ENCODE assay signal across 8 cellular contexts in genomic region chr6:31660998-31661866, GRCh38. TPM values are rescaled to one million over a fixed set of nuclear protein-coding genes. Genes with fewer than 3 reads are reported as not detected.
DNase-seq lines count a peak whose midpoint lies in the region; TF ChIP-seq lines count a peak whose summit lies in the region.

No MANE protein-coding gene starts in this region.

- peaks cover 13% of the 10 kb centered on the region for H3K36me3 ChIP-seq in CD4-positive, alpha-beta memory T cell (ENCODE audit: insufficient read depth, low read length)
- H3K36me3 ChIP-seq in endocrine pancreas (ENCODE audit: control insufficient read depth, insufficient read depth, low read length) (peaks cover 2% of the 10 kb centered on the region), neutrophil (peaks cover 36% of the 10 kb centered on the region)

- H3K36me3 Mint-ChIP-seq in CD4-positive, alpha-beta memory T cell: peaks cover 17 to 60% of the 10 kb centered on the region in 2 donors

- H3K9me3 Mint-ChIP-seq in CD4-positive, alpha-beta memory T cell: peaks cover 0 to 2% (median 0%) of the 10 kb centered on the region in 8 donors

- H3K27ac ChIP-seq in CD4-positive, alpha-beta memory T cell (ENCODE audit: low read depth, low read length): peak overlapping the region; percentile 84
- peak overlapping the region; percentile 92 for H3K27ac ChIP-seq in neutrophil

- H3K4me3 ChIP-seq in CD4-positive, alpha-beta memory T cell (ENCODE audit: low read length in 2 of 2): peak overlapping the region; percentile 71 to 83
- H3K4me3 ChIP-seq in endocrine pancreas (ENCODE audit: control insufficient read depth, insufficient read depth, low read length) (peak overlapping the region; percentile 45), neutrophil (ENCODE audit: low read depth in 1 of 2, low read length in 1 of 2) (peak overlapping the region; percentile 77 to 92)

- DNase-seq in CD4-positive, alpha-beta memory T cell: no peak
- DNase-seq in NCI-H226 (peak; percentile 5), NCI-H1092 treated with DMSO at 0.1 percent for 48 hours (lab: John Stamatoyannopoulos, UW) (no peak), NCI-H69 (lab: John Stamatoyannopoulos, UW) (no peak), NCI-H774 (lab: John Stamatoyannopoulos, UW) (no peak)
- no peak for DNase-seq in activated CD4-positive, alpha-beta T cell treated with anti-CD3 and anti-CD28 coated beads, Interleukin-2, amount 50 U/mL, for 48 hours

- peak overlapping the region; percentile 84 to 93 (median 89) for H3K27ac Mint-ChIP-seq in CD4-positive, alpha-beta memory T cell

- H3K4me1 ChIP-seq in CD4-positive, alpha-beta memory T cell (ENCODE audit: insufficient read depth, low read length): peaks cover 62% of the 10 kb centered on the region
- H3K4me1 ChIP-seq in endocrine pancreas (ENCODE audit: control insufficient read depth, insufficient read depth, low read length): peaks cover 6% of the 10 kb centered on the region
- H3K4me1 ChIP-seq in neutrophil (ENCODE audit: control insufficient read depth in 1 of 2, insufficient read depth in 1 of 2, low read depth in 1 of 2, low read length in 1 of 2): peaks cover 65 to 83% of the 10 kb centered on the region in 2 experiments

- H3K27me3 Mint-ChIP-seq in CD4-positive, alpha-beta memory T cell: no peaks in the 10 kb centered on the region

- no peaks in the 10 kb centered on the region for H3K27me3 ChIP-seq in CD4-positive, alpha-beta memory T cell (ENCODE audit: insufficient read depth, low read length)
- H3K27me3 ChIP-seq in endocrine pancreas (ENCODE audit: control insufficient read depth, insufficient read depth, low read length) (no peaks in the 10 kb centered on the region), neutrophil (no peaks in the 10 kb centered on the region)

- TF ChIP-seq CTCF in neutrophil (IDR thresholded peaks at IDR 0.05): no peak

- POLR2A ChIA-PET in CD4-positive, alpha-beta memory T cell (lab: Charles Lee; ENCODE audit: partially characterized antibody): interaction anchor here (0.5 to 8.6 kb wide), 29 partner anchors 8 to 1311 kb away, joined by 3 to 269 read pairs (median 4); partner anchors contain the start of genes ABHD16A, APOM, BAG6 and CLIC1

- intact Hi-C loops in CD4-positive, alpha-beta memory T cell (cut with micrococcal nuclease): loop anchor here (1.0 to 10.0 kb wide), 2 partner anchors 9 to 1544 kb away; partner anchors contain the start of genes BAG6, HSD17B8, RING1 and RXRB

- CTCF ChIA-PET in CD4-positive, alpha-beta memory T cell (lab: Charles Lee; ENCODE audit: partially characterized antibody): interaction anchor here (0.8 kb wide), 1 partner anchor 63 kb away, joined by 3 read pairs; no protein-coding TSS in a partner anchor

- no peaks in the 10 kb centered on the region for H3K9me3 ChIP-seq in CD4-positive, alpha-beta memory T cell (ENCODE audit: control insufficient read depth in 1 of 2, low read length in 2 of 2)
- H3K9me3 ChIP-seq in endocrine pancreas (ENCODE audit: control insufficient read depth, low read length) (no peaks in the 10 kb centered on the region), neutrophil (no peaks in the 10 kb centered on the region)

- peak overlapping the region; percentile 62 for H3K9ac ChIP-seq in endocrine pancreas (ENCODE audit: control insufficient read depth, insufficient read depth, low read length)

- peak overlapping the region; percentile 86 to 93 (median 92) for H3K4me3 Mint-ChIP-seq in CD4-positive, alpha-beta memory T cell

- H3K4me1 Mint-ChIP-seq in CD4-positive, alpha-beta memory T cell: peaks cover 46 to 85% (median 65%) of the 10 kb centered on the region in 4 donors

RNA-seq across cellular contexts. Expression of gene C6orf47, which starts 0.7 kb away (rescaled TPM):
- total RNA-seq in CD4-positive, alpha-beta memory T cell: 10 to 100 TPM; 37.5 to 39.9 TPM
- 10 to 100 TPM; 15.8 to 29.7 TPM for polyA plus RNA-seq in CD4-positive, alpha-beta memory T cell

RNA-seq across cellular contexts. Expression of gene GPANK1, which starts 3.6 kb away (rescaled TPM):
- total RNA-seq in CD4-positive, alpha-beta memory T cell: 10 to 100 TPM; 25.1 to 25.5 TPM
- polyA plus RNA-seq in CD4-positive, alpha-beta memory T cell: 10 to 100 TPM; 16.7 to 19.5 TPM

RNA-seq across cellular contexts. Expression of gene CSNK2B, which starts 4.6 kb away (rescaled TPM):
- total RNA-seq in CD4-positive, alpha-beta memory T cell: 100 to 1,000 TPM; 141 to 148 TPM
- 100 to 1,000 TPM; 183 to 232 TPM for polyA plus RNA-seq in CD4-positive, alpha-beta memory T cell

RNA-seq across cellular contexts. Expression of gene APOM, which starts 5.5 kb away (rescaled TPM):
- 1 to 10 TPM; 1.3 to 1.5 TPM for total RNA-seq in CD4-positive, alpha-beta memory T cell
- 1 to 10 TPM; 4.9 to 5.2 TPM for polyA plus RNA-seq in CD4-positive, alpha-beta memory T cell

RNA-seq across cellular contexts. Expression of gene LY6G5B, which starts 8.5 kb away (rescaled TPM):
- 10 to 100 TPM; 39.3 to 39.8 TPM for total RNA-seq in CD4-positive, alpha-beta memory T cell
- polyA plus RNA-seq in CD4-positive, alpha-beta memory T cell: under 1 TPM in 1 of 2 donors, not detected in 1; 0.98 TPM
